Comparison of ENCODE assay signal across 8 cellular contexts in the genomic region with DNA sequence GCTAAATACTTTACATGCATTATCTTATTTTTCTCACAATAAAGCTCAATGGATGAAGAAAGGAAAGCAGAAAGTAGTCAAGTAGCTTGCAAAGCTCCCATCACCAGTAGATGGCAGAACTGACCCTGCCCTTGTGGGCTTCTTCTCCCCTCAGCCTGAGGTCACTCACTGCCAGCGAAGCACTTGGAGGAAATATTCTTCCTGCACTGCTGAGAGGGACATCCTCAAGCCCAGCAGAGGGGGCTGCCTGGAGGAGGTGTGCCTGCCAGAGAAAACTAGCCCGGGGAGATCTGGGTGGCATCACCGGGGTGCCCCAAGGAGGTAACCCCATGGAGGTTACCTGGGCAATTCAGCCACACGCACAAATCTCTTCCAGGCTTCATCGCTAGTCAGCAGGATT.
A peak's percentile ranks its signal among the peaks of the same experiment; 100 is the strongest.
DNase-seq lines count a peak whose midpoint lies in the region; ATAC-seq and TF ChIP-seq lines count a peak whose summit lies in the region.

No MANE protein-coding gene starts in this region.

- H3K27ac ChIP-seq in substantia nigra (ENCODE audit: low read depth, low read length, poor library complexity, severe bottlenecking): no peak overlapping the region

- peak; percentile 46 for DNase-seq in NCI-H1436 (lab: John Stamatoyannopoulos, UW)
- no peak for DNase-seq in NCI-H1436 treated with DMSO at 0.1 percent for 48 hours (lab: John Stamatoyannopoulos, UW)
- DNase-seq in activated CD4-positive, alpha-beta T cell treated with anti-CD3 and anti-CD28 coated beads for 1 hour: peak; percentile 20
- peak; percentile 78 for DNase-seq in ecto neural progenitor cell (ENCODE audit: low spot score)
- peak; percentile 80 for DNase-seq in medulla oblongata (ENCODE audit: extremely low spot score)
- peak in 36 of 49 donors; percentile 14 to 68 (median 39) for DNase-seq in substantia nigra (lab: John Stamatoyannopoulos, UW)

- peak; percentile 63 for TF ChIP-seq CTCF in LNCAP (IDR thresholded peaks at IDR 0.05)

- no peak for ATAC-seq in HG03139 (IDR thresholded peaks at IDR 0.05; ENCODE audit: unreplicated experiment)
